ENCODE assay signal across 21 cellular contexts in the genomic region with DNA sequence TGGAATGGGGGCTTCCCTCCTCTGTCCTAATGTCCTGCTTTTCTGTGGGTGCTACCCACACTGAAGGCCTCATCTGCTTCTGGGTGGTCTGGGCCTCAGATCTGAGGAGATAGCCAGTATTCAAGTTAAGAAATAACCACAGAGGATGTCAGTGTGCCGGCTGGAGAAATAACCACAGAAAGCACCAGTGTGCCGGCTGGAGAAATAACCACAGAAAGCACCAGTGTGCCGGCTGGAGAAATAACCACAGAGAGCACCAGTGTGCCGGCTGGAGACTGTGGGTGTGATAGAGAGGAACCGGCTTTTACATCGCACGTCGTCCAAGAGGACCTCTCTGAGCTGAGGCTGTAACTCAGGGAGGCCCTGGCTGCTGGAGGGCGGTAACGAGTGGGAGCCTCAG.
"Had no signal": no experiment of that assay in that cellular context is flagged by ENCODE, and none has a peak within 500 bp of the region (broad histone marks: within the 10 kb centered on the region; RNA-seq: fewer than 3 reads in every experiment).

No MANE protein-coding gene starts in this region.

- H3K36me3 ChIP-seq: brain microvascular endothelial cell, cardiac muscle cell had no signal

- H3K27ac ChIP-seq: brain microvascular endothelial cell, cardiac muscle cell, KMS-11 had no signal

- ATAC-seq: activated T-helper 17 cell treated with anti-CD3 and anti-CD28 coated beads, Interleukin-2, amount 50 U/mL, for 72 hours; PC-3; WTC11 had no signal

- H3K27me3 ChIP-seq: cardiac muscle cell had no signal

- H3K4me3 ChIP-seq: cardiac muscle cell had no signal

- DNase-seq: activated CD4-positive, alpha-beta T cell treated with anti-CD3 and anti-CD28 coated beads for 1 hour; activated CD4-positive, alpha-beta T cell treated with anti-CD3 and anti-CD28 coated beads, Interleukin-2, amount 10 ng/mL, durations not matched to agents 24 days and 14 days; activated CD4-positive, alpha-beta T cell treated with anti-CD3 and anti-CD28 coated beads, Interleukin-2, amount 50 U/mL, for 48 hours; activated CD8-positive, alpha-beta memory T cell treated with anti-CD3 and anti-CD28 coated beads for 24 hours; activated gamma-delta T cell; activated naive CD4-positive, alpha-beta T cell treated with anti-CD3 and anti-CD28 coated beads for 36 hours; activated T-cell treated with anti-CD3 and anti-CD28 coated beads for 4 hours; activated T-cell treated with anti-CD3 and anti-CD28 coated beads, Interleukin-2, amount 50 U/mL, for 48 hours; amygdala; brain microvascular endothelial cell; NCI-H1930; NCI-H2107; NCI-H226; NCI-H774; NK-92 treated with Interleukin-12 subunit alpha and Interleukin-12 subunit beta, amount 100 ng/mL, for 24 hours; PC-3; SK-N-SH had no signal

- H3K9me3 ChIP-seq: SK-N-SH had no signal
